7 cellular contexts compared by ENCODE assay signal in the genomic region with DNA sequence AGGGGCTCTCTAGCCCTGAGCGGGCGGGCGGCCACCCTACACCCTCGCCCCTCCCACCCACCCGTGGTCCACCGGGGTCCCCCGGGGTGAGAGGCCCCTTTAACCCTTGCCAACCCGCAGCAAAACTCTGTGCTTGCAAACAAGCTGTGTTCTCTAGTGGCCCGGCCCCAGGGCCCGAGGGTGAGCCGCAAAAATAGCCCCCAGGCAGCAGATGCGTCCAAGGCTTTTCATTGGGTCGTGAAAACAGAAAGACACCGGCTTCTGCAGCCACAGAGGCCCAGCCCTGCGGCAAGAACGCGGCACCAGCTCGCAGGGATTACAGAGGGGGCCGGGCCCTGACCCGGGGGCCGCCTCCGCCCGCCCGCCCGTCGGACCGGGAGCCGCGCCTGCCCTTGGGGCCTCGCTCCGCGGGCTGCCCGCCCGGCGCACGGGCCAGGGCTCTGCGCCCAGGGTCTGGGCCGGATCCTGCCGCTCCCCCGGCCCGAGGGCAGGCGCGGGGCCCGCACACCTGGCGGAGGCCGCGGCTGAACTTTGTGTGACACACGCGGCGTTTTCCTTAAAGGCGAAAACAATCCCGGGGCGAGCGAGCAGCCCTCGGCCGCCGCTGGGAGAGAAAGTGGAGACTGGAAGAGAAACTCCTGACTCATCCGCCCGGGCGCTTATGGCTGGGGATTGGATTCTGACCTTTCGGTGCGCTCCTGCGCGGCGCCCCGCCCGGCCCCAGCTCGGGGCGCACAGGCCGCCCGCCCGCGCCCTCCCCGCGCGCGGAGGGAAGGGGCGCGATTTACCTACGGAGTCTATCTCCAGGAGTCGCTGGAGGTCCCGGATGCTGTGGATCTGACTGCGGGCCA. TPM values are rescaled to one million over a fixed set of nuclear protein-coding genes. Genes with fewer than 3 reads are reported as not detected.
A peak's percentile ranks its signal among the peaks of the same experiment; 100 is the strongest.
DNase-seq lines count a peak whose midpoint lies in the region; ATAC-seq and TF ChIP-seq lines count a peak whose summit lies in the region.

No MANE protein-coding gene starts in this region.

- no peaks in the 10 kb centered on the region for H3K36me3 Mint-ChIP-seq in glutamatergic neuron (ENCODE audit: unreplicated experiment)

- H3K27ac ChIP-seq in HCT116 (ENCODE audit: low read depth, low read length) = peak overlapping the region; percentile 65

- H3K27me3 Mint-ChIP-seq in glutamatergic neuron (ENCODE audit: unreplicated experiment) = peaks cover 22% of the 10 kb centered on the region

- ATAC-seq in HCT116 (peak; percentile 4; the same call in 1 of the 2 replicates), HG02981 (IDR thresholded peaks at IDR 0.05; ENCODE audit: unreplicated experiment) (no peak)

- TF ChIP-seq CTCF in HCT116 (IDR thresholded peaks at IDR 0.05 in 2 of 3, conservative IDR thresholded peaks at IDR 0.05 in 1 of 3; ENCODE audit: borderline replicate concordance in 1 of 3, insufficient read depth in 1 of 3, low read depth in 2 of 3, low read length in 2 of 3) (no peak), WI38 (IDR thresholded peaks at IDR 0.05; ENCODE audit: low read depth, low read length) (no peak), glutamatergic neuron (IDR thresholded peaks at IDR 0.05; ENCODE audit: partially characterized antibody, unreplicated experiment) (no peak), GM10266 (IDR thresholded peaks at IDR 0.05; ENCODE audit: control insufficient read depth, insufficient read depth, low read depth, missing control alignments) (no peak)

- peaks cover 14% of the 10 kb centered on the region for H3K4me1 Mint-ChIP-seq in glutamatergic neuron (ENCODE audit: low read depth, unreplicated experiment)

- POLR2A ChIA-PET in HCT116 (lab: Charles Lee) = no interaction called here

- H4K20me1 ChIP-seq in HCT116 (ENCODE audit: insufficient read depth) = no peaks in the 10 kb centered on the region

- H3K79me2 ChIP-seq in HCT116 (ENCODE audit: insufficient read depth, low read length) = peaks cover 50% of the 10 kb centered on the region

- H3K36me3 ChIP-seq in HCT116 (ENCODE audit: control insufficient read depth in 1 of 2, insufficient read depth in 2 of 2, low read length in 2 of 2) = no peaks in the 10 kb centered on the region; a peak in 1 of 4 replicates

- TF ChIP-seq RAD21 in HCT116 (IDR thresholded peaks at IDR 0.05; ENCODE audit: low read depth) = no peak

- peak overlapping the region; percentile 97 for H3K4me2 ChIP-seq in HCT116 (ENCODE audit: low read length)

- peak overlapping the region; percentile 77 for H3K9ac ChIP-seq in HCT116 (ENCODE audit: low read length)

- peaks cover 15 to 47% of the 10 kb centered on the region in 2 experiments for H3K4me1 ChIP-seq in HCT116 (ENCODE audit: control insufficient read depth in 1 of 2, insufficient read depth in 2 of 2, low read length in 2 of 2)

- no peak for TF ChIP-seq POLR2A in HCT116 (IDR thresholded peaks at IDR 0.05; ENCODE audit: borderline replicate concordance, extremely low read depth, insufficient read depth, insufficient read length)

- H2AFZ ChIP-seq in HCT116 (ENCODE audit: low read depth, low read length, poor library complexity, severe bottlenecking) = no peak overlapping the region

- no peak overlapping the region for H3K4me3 Mint-ChIP-seq in glutamatergic neuron (ENCODE audit: unreplicated experiment)

- peaks cover 2% of the 10 kb centered on the region for H3K9me3 Mint-ChIP-seq in glutamatergic neuron (ENCODE audit: unreplicated experiment)

- H3K9me2 ChIP-seq in HCT116 (ENCODE audit: insufficient read depth) = no peaks in the 10 kb centered on the region

- H3K27ac Mint-ChIP-seq in glutamatergic neuron (ENCODE audit: unreplicated experiment) = no peak overlapping the region

- intact Hi-C loops in HCT116 (cut with micrococcal nuclease) = loop anchor here (5.0 to 10.0 kb wide), 2 partner anchors 192 to 210 kb away; a partner anchor contains a TSS

- peak overlapping the region; percentile 52 to 94 for H3K4me3 ChIP-seq in HCT116 (replicated peaks in 1 of 2; ENCODE audit: low read depth in 1 of 2, low read length in 2 of 2)
- peak overlapping the region; percentile 68 for H3K4me3 ChIP-seq in WI38 (ENCODE audit: low read depth, low read length)

- H3K9me3 ChIP-seq in HCT116 (ENCODE audit: control insufficient read depth in 1 of 2, insufficient read depth in 1 of 2, low read depth in 1 of 2, low read length in 2 of 2) = no peaks in the 10 kb centered on the region

- BruUV-seq in HCT116 (replicated peaks; lab: Mats Ljungman, UMichigan) = no TSS peak

- DNase-seq in HCT116 (ENCODE audit: low read depth, low spot score) = no peak
- DNase-seq in glutamatergic neuron = peak; percentile 55
- peak; percentile 36 for DNase-seq in renal cortical epithelial cell (ENCODE audit: low read depth)
- DNase-seq in activated effector memory CD4-positive, alpha-beta T cell treated with anti-CD3 and anti-CD28 coated beads, Interleukin-2, amount 50 U/mL, for 16 hours = no peak
- no peak for DNase-seq in GM10266 (ENCODE audit: extremely low spot score)

- CTCF ChIA-PET in HCT116 (lab: Charles Lee) = no interaction called here

- H3K27me3 ChIP-seq in HCT116 (ENCODE audit: insufficient read depth, low read length) = no peaks in the 10 kb centered on the region

- RAD21 ChIA-PET in HCT116 (lab: Charles Lee; ENCODE audit: low non-redundant PET in 1 of 2, low total read pairs in 2 of 2, uncharacterized antibody in 2 of 2, unreplicated experiment in 2 of 2) = no interaction called here

TF ChIP-seq in HCT116, 20 proteins besides CTCF, POLR2A, EP300 and RAD21:
- TF ChIP-seq SRF (IDR thresholded peaks at IDR 0.05; ENCODE audit: low read depth) (no peak), ZFX (IDR thresholded peaks at IDR 0.05) (peak; percentile 51), POLR2AphosphoS5 (IDR thresholded peaks at IDR 0.05; ENCODE audit: low read depth, low read length) (no peak)
TF ChIP-seq in HCT116: peak in this region for 1.

RNA-seq across cellular contexts. Expression of a gene that starts 2.8 kb away (rescaled TPM):
- total RNA-seq in HCT116 (2021; ENCODE audit: unreplicated experiment) = 44.7 TPM
- polyA plus RNA-seq in HCT116 (2012) = 48.1 and 74.9 TPM in 2 replicates
- total RNA-seq in glutamatergic neuron (ENCODE audit: unreplicated experiment) = 7.6 TPM
- 33.5 and 54.3 TPM in 2 replicates for total RNA-seq in renal cortical epithelial cell

Comparison
In these comparisons a context has a peak if more than half of its experiments do, and no peak if none do; other contexts are left out.
1. DNase-seq: peak in glutamatergic neuron (single experiment) and renal cortical epithelial cell (single experiment); none in HCT116 (single experiment), activated effector memory CD4-positive, alpha-beta T cell treated with anti-CD3 and anti-CD28 coated beads, Interleukin-2, amount 50 U/mL, for 16 hours (single experiment) and GM10266 (single experiment).